8 cellular contexts compared by ENCODE assay signal in the genomic region with DNA sequence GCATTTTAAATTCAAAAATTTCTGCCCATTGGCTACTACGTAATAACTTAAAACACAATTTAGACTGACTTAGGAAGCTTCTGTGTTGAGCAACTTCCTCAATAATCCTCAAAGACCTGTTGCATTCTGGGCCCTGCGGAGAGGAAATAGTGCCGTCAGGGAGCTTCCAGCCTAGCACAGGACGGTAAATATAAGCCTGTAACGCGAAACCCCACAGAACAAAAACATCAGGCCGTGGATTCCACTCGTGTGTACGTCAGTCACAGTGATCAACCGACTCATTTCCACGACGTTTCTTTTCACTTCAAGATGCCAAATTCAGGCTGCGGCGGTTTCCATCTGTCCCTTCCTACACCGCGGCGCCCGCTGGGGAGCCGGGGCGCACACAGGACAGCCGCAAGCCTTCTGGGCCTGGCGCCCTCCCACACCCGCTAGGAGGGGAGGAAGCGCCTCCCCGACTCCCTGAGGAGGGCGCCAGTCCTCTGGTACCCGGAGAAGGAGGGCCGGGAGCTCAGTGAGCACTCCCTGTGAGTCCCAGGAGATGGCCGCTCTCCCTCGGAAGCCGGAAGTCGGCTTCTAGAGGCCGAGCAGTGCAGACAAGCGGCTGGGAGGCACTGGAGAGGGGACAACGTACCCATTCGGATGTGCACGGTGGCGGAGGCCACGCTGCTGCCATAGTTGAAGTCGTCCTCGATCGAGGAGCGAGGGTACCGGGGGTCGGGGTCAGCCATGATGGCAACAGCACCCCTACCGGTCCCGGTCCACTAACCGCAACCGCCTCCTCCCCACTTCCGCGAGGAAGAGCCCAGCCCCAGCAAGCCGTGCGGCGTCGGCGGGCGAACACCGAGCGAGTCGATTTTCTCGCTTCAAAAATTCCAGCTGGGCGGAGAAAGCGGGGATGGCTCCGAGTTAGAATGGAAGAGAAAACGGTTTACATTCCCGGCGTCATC. TPM values are rescaled to one million over a fixed set of nuclear protein-coding genes. Genes with fewer than 3 reads are reported as not detected.
DNase-seq lines count a peak whose midpoint lies in the region; TF ChIP-seq lines count a peak whose summit lies in the region.

A gene with protein sequence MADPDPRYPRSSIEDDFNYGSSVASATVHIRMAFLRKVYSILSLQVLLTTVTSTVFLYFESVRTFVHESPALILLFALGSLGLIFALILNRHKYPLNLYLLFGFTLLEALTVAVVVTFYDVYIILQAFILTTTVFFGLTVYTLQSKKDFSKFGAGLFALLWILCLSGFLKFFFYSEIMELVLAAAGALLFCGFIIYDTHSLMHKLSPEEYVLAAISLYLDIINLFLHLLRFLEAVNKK (minus strand): TSS at position 776 of the 950 bp plus-strand sequence. CDS start 45 bp downstream, at position 731.

- in situ Hi-C loops in HAP-1 (cut with MboI; ENCODE audit: low sequenced_read_pairs): loop anchor here (25.0 kb wide), 1 partner anchor 243 kb away; no protein-coding TSS in a partner anchor

- TF ChIP-seq CTCF in fibroblast of villous mesenchyme (IDR thresholded peaks at IDR 0.05; ENCODE audit: insufficient read depth, low read depth, low read length): peak; percentile 26
- TF ChIP-seq CTCF in neural crest cell (conservative IDR thresholded peaks at IDR 0.05): peak; percentile 47

- peaks cover 18% of the 10 kb centered on the region for H3K36me3 Mint-ChIP-seq in neural crest cell (ENCODE audit: low read depth)

- H3K4me1 ChIP-seq in HAP-1: peaks cover 7% of the 10 kb centered on the region
- H3K4me1 ChIP-seq in stomach smooth muscle (ENCODE audit: control insufficient read depth, insufficient read depth, low read length): no peaks in the 10 kb centered on the region

- H3K27me3 ChIP-seq in HAP-1 (ENCODE audit: low read depth) (no peaks in the 10 kb centered on the region), MG63 (no peaks in the 10 kb centered on the region), stomach smooth muscle (ENCODE audit: control insufficient read depth in 1 of 2, insufficient read depth in 2 of 2, low read length in 2 of 2) (no peaks in the 10 kb centered on the region)

- H3K4me3 ChIP-seq in HAP-1 (peak within 1 kb of the TSS; percentile 71), MG63 (peak within 1 kb of the TSS; percentile 67), fibroblast of villous mesenchyme (ENCODE audit: low read depth, low read length) (peak within 1 kb of the TSS; percentile 90), stomach smooth muscle (ENCODE audit: low read length in 2 of 2) (peak within 1 kb of the TSS; percentile 78 to 98)

- peak within 1 kb of the TSS; percentile 95 to 97 for H3K9ac ChIP-seq in stomach smooth muscle (ENCODE audit: low read length in 2 of 2)

- no peaks in the 10 kb centered on the region for H3K27me3 Mint-ChIP-seq in neural crest cell (ENCODE audit: low read depth)

- H3K9me3 ChIP-seq in HAP-1: peaks cover 2% of the 10 kb centered on the region
- peaks cover 8% of the 10 kb centered on the region for H3K9me3 ChIP-seq in MG63
- peaks cover 0 to 3% of the 10 kb centered on the region in 2 donors for H3K9me3 ChIP-seq in stomach smooth muscle (ENCODE audit: control insufficient read depth in 2 of 2, low read length in 2 of 2)

- DNase-seq in GDM1 (lab: John Stamatoyannopoulos, UW): peak; percentile 94
- peak; percentile 82 to 88 for DNase-seq in HAP-1 (ENCODE audit: low spot score in 2 of 2)
- peak; percentile 92 for DNase-seq in MG63
- DNase-seq in SHP77 treated with DMSO at 0.1 percent for 48 hours (lab: John Stamatoyannopoulos, UW): peak; percentile 79
- peak; percentile 94 for DNase-seq in activated effector memory CD4-positive, alpha-beta T cell treated with anti-CD3 and anti-CD28 coated beads, Interleukin-2, amount 50 U/mL, for 16 hours
- peak; percentile 95 for DNase-seq in fibroblast of villous mesenchyme (ENCODE audit: low read depth)
- peak; percentile 46 for DNase-seq in neural crest cell (ENCODE audit: low read depth, low spot score)

- peaks cover 13% of the 10 kb centered on the region for H3K9me3 Mint-ChIP-seq in neural crest cell

- H3K36me3 ChIP-seq in HAP-1 (replicated peaks) (peaks cover 3% of the 10 kb centered on the region; the same call in 1 of the 2 replicates), MG63 (peaks cover 18% of the 10 kb centered on the region), stomach smooth muscle (ENCODE audit: control insufficient read depth in 2 of 2, insufficient read depth in 2 of 2, low read length in 2 of 2) (no peaks in the 10 kb centered on the region)

- peaks cover 10% of the 10 kb centered on the region for H3K4me1 Mint-ChIP-seq in neural crest cell

- peak within 1 kb of the TSS; percentile 98 for H3K27ac ChIP-seq in stomach smooth muscle (ENCODE audit: low read length)

- H3K4me3 Mint-ChIP-seq in neural crest cell: peak within 1 kb of the TSS; percentile 88

- H3K27ac Mint-ChIP-seq in neural crest cell (ENCODE audit: unreplicated experiment): peak within 1 kb of the TSS; percentile 99

RNA-seq across cellular contexts. Expression of the gene that starts here (rescaled TPM):
- total RNA-seq in MG63 (2014; rRNA removed; shearing (Covaris generic); ENCODE audit: low replicate concordance): 16.4 and 23.3 TPM in 2 replicates
- total RNA-seq in fibroblast of villous mesenchyme (80.5 and 175 TPM in 2 replicates), neural crest cell (22.2 and 27.2 TPM in 2 replicates)

Comparison
In these comparisons a context has a peak if more than half of its experiments do, and no peak if none do; other contexts are left out.
1. Peak in every context shown above with its lines: DNase-seq, H3K4me3 ChIP-seq and H3K27ac ChIP-seq.